Comparison of ENCODE assay signal across 16 cellular contexts in genomic region chr10:131855396-131855762, GRCh38. TPM values are rescaled to one million over a fixed set of nuclear protein-coding genes. Genes with fewer than 3 reads are reported as not detected.
A peak's percentile ranks its signal among the peaks of the same experiment; 100 is the strongest.
DNase-seq lines count a peak whose midpoint lies in the region; ATAC-seq and TF ChIP-seq lines count a peak whose summit lies in the region.
"Had no signal": no experiment of that assay in that cellular context is flagged by ENCODE, and none has a peak within 500 bp of the region (broad histone marks: within the 10 kb centered on the region; RNA-seq: fewer than 3 reads in every experiment).

No MANE protein-coding gene starts in this region.

- H3K9me3 ChIP-seq in IMR-90 (ENCODE audit: control insufficient read depth, insufficient read depth, low read length) (peaks cover 21% of the 10 kb centered on the region), endodermal cell (ENCODE audit: control insufficient read depth, low read length) (no peaks in the 10 kb centered on the region), neural progenitor cell (ENCODE audit: low read depth) (no peaks in the 10 kb centered on the region), tibial artery (no peaks in the 10 kb centered on the region)
- H3K9me3 ChIP-seq: BLaER1 treated with 17β-estradiol and CSF1 and Interleukin-3, amounts not matched to agents 10 nM and 100 nM; SJSA1 had no signal

- H3K18ac ChIP-seq in IMR-90 (ENCODE audit: low read depth, low read length) = no peak overlapping the region

- no peaks in the 10 kb centered on the region for H3K36me3 ChIP-seq in IMR-90 (ENCODE audit: control insufficient read depth, insufficient read depth, low read length)
- no peaks in the 10 kb centered on the region for H3K36me3 ChIP-seq in endodermal cell (ENCODE audit: control insufficient read depth, insufficient read depth, low read length)
- H3K36me3 ChIP-seq in neural progenitor cell = no peaks in the 10 kb centered on the region
- H3K36me3 ChIP-seq in tibial artery = no peaks in the 10 kb centered on the region
- H3K36me3 ChIP-seq: BLaER1 treated with 17β-estradiol and CSF1 and Interleukin-3, amounts not matched to agents 10 nM and 100 nM; SJSA1 had no signal

- H4K91ac ChIP-seq in IMR-90 (ENCODE audit: insufficient read depth, low read depth, low read length) = no peak overlapping the region

- no peaks in the 10 kb centered on the region for H3K79me2 ChIP-seq in neural progenitor cell (ENCODE audit: low read depth)

- H3K27ac ChIP-seq in IMR-90 (ENCODE audit: insufficient read depth, low read length) (no peak overlapping the region), endodermal cell (ENCODE audit: low read depth, low read length) (no peak overlapping the region), neural progenitor cell (no peak overlapping the region), tibial artery (no peak overlapping the region)
- H3K27ac ChIP-seq: BLaER1 treated with 17β-estradiol and CSF1 and Interleukin-3, amounts not matched to agents 10 nM and 100 nM; SJSA1 had no signal

- no peak overlapping the region for H2AK5ac ChIP-seq in IMR-90 (ENCODE audit: low read depth, low read length)

- H3K4me2 ChIP-seq in IMR-90 (ENCODE audit: low read depth, low read length) = no peak overlapping the region
- no peak overlapping the region for H3K4me2 ChIP-seq in neural progenitor cell

- no peak for TF ChIP-seq POLR2A in IMR-90 (IDR thresholded peaks at IDR 0.05; ENCODE audit: low read depth, low read length)

- H3K23ac ChIP-seq in IMR-90 (ENCODE audit: low read depth, low read length) = no peak overlapping the region

- H3K4me1 Mint-ChIP-seq in endodermal cell (no peaks in the 10 kb centered on the region), neural progenitor cell (no peaks in the 10 kb centered on the region)
- H3K4me1 Mint-ChIP-seq: CD4-positive, alpha-beta memory T cell had no signal

- TF ChIP-seq CTCF in IMR-90 (conservative IDR thresholded peaks at IDR 0.05; ENCODE audit: low read depth, low read length) (no peak), endodermal cell (conservative IDR thresholded peaks at IDR 0.05) (no peak), neural progenitor cell (IDR thresholded peaks at IDR 0.05) (no peak), tibial artery (IDR thresholded peaks at IDR 0.05) (no peak), GM10248 (IDR thresholded peaks at IDR 0.05; ENCODE audit: control extremely low read depth, extremely low read depth, low read depth, missing control alignments) (no peak)

- TF ChIP-seq RAD21 in IMR-90 (IDR thresholded peaks at IDR 0.05; ENCODE audit: low read length) = no peak

- no peak overlapping the region for H3K9ac ChIP-seq in IMR-90 (ENCODE audit: low read depth, low read length)
- H3K9ac ChIP-seq in endodermal cell (ENCODE audit: extremely low read depth, low read length, poor library complexity, severe bottlenecking) = no peak overlapping the region
- H3K9ac ChIP-seq in neural progenitor cell = no peak overlapping the region
- H3K9ac ChIP-seq: BLaER1 treated with 17β-estradiol and CSF1 and Interleukin-3, amounts not matched to agents 10 nM and 100 nM had no signal

- POLR2A ChIA-PET in IMR-90 (lab: Charles Lee; ENCODE audit: unreplicated experiment) = no interaction called here
- POLR2A ChIA-PET in GM10248 (lab: Yijun Ruan, JAX) = no interaction called here

- H3K27me3 Mint-ChIP-seq in endodermal cell (ENCODE audit: insufficient read depth) (no peaks in the 10 kb centered on the region), neural progenitor cell (ENCODE audit: insufficient read depth, low read depth) (peaks cover 6% of the 10 kb centered on the region)

- dilution Hi-C loops in IMR-90 (cut with HindIII; ENCODE audit: low sequenced_read_pairs, unreplicated experiment) = no loop called here

- H3K4me1 ChIP-seq in IMR-90 (ENCODE audit: control insufficient read depth, insufficient read depth, low read length) (no peaks in the 10 kb centered on the region), endodermal cell (ENCODE audit: control insufficient read depth, insufficient read depth, low read length) (no peaks in the 10 kb centered on the region), neural progenitor cell (no peaks in the 10 kb centered on the region), tibial artery (no peaks in the 10 kb centered on the region)
- H3K4me1 ChIP-seq: SJSA1 had no signal

- H3K27ac Mint-ChIP-seq in endodermal cell (no peak overlapping the region), neural progenitor cell (peak overlapping the region; percentile 17)
- H3K27ac Mint-ChIP-seq: CD4-positive, alpha-beta memory T cell had no signal

- no CpG with 5 or more reads among the region's 7 CpGs for WGBS in IMR-90 (ENCODE audit: extremely low coverage in 2 of 2, insufficient read length in 1 of 2), 2 experiments
- 82 to 89% methylated on average over 4 to 7 of the region's 7 CpGs for WGBS in endodermal cell (ENCODE audit: insufficient coverage in 1 of 2, insufficient read length in 1 of 2), 2 experiments

- H4K5ac ChIP-seq in IMR-90 (ENCODE audit: low read depth, low read length) = no peak overlapping the region

- CTCF ChIA-PET in IMR-90 (lab: Yijun Ruan, JAX) (no interaction called here), GM10248 (lab: Yijun Ruan, JAX) (no interaction called here)

- H3K9me1 ChIP-seq in IMR-90 (ENCODE audit: insufficient read depth, low read length) = no peaks in the 10 kb centered on the region

- BruUV-seq in IMR-90 (replicated peaks; lab: Mats Ljungman, UMichigan) = no TSS peak

- H3K36me3 Mint-ChIP-seq in endodermal cell (ENCODE audit: low read depth) (no peaks in the 10 kb centered on the region), neural progenitor cell (no peaks in the 10 kb centered on the region)
- H3K36me3 Mint-ChIP-seq: CD4-positive, alpha-beta memory T cell had no signal

- intact Hi-C loops in IMR-90 (cut with micrococcal nuclease) (no loop called here), tibial artery (cut with DNase I; ENCODE audit: low total_unique reads) (no loop called here)

- H3K79me1 ChIP-seq in IMR-90 (ENCODE audit: low read depth in 1 of 2, low read length in 2 of 2) = no peaks in the 10 kb centered on the region

- H2BK20ac ChIP-seq in IMR-90 (ENCODE audit: low read depth, low read length) = no peak overlapping the region

- H3K4ac ChIP-seq in IMR-90 (ENCODE audit: low read depth, low read length) = no peak overlapping the region

- DNase-seq in IMR-90 (no peak), endodermal cell (peak; percentile 24), neural progenitor cell (ENCODE audit: low spot score) (no peak), tibial artery (peak; percentile 12 to 33), NCI-H510A treated with DMSO at 0.1 percent for 48 hours (lab: John Stamatoyannopoulos, UW) (no peak), GM10248 (ENCODE audit: extremely low spot score) (no peak)
- DNase-seq: CD4-positive, alpha-beta memory T cell; Kasumi-1; NCI-H1694; NCI-H2081 treated with DMSO at 0.1 percent for 48 hours; NCI-H2171 treated with DMSO at 0.1 percent for 48 hours; NCI-H526 had no signal

- H2BK15ac ChIP-seq in IMR-90 (ENCODE audit: low read depth, low read length) = no peak overlapping the region

- in situ Hi-C loops in IMR-90 (cut with MboI; ENCODE audit: low sequenced_read_pairs) = no loop called here

- H3K56ac ChIP-seq in IMR-90 (ENCODE audit: extremely low read depth, insufficient read depth, low read length) = no peak overlapping the region

- H3K4me3 Mint-ChIP-seq in endodermal cell (no peak overlapping the region), neural progenitor cell (no peak overlapping the region)
- H3K4me3 Mint-ChIP-seq: CD4-positive, alpha-beta memory T cell had no signal

- no peak overlapping the region for H2AK9ac ChIP-seq in IMR-90 (replicated peaks; ENCODE audit: low read depth, low read length, poor library complexity)

- H3F3A ChIP-seq in neural progenitor cell (ENCODE audit: low read depth) = no peaks in the 10 kb centered on the region

- H2AFZ ChIP-seq in IMR-90 (replicated peaks; ENCODE audit: low read length, poor library complexity) (peak overlapping the region; percentile 21), neural progenitor cell (replicated peaks) (no peak overlapping the region)

- no peak for ATAC-seq in IMR-90 (ENCODE audit: low read depth)
- no peak for ATAC-seq in GM19452 (IDR thresholded peaks at IDR 0.05; ENCODE audit: unreplicated experiment)
- ATAC-seq: Right ventricle myocardium inferior had no signal

- no peak overlapping the region for H4K8ac ChIP-seq in IMR-90 (ENCODE audit: low read depth in 2 of 2, low read length in 2 of 2)

- H4K20me1 ChIP-seq in IMR-90 (ENCODE audit: insufficient read depth, low read length) (no peaks in the 10 kb centered on the region), neural progenitor cell (ENCODE audit: low read depth) (no peaks in the 10 kb centered on the region)

- H3K27me3 ChIP-seq in IMR-90 (ENCODE audit: control insufficient read depth, insufficient read depth, low read length) (no peaks in the 10 kb centered on the region), endodermal cell (ENCODE audit: control insufficient read depth, insufficient read depth, low read length, poor library complexity, severe bottlenecking) (no peaks in the 10 kb centered on the region), neural progenitor cell (no peaks in the 10 kb centered on the region), tibial artery (peaks cover 0 to 49% of the 10 kb centered on the region in 2 donors)

- no peak overlapping the region for H2BK120ac ChIP-seq in IMR-90 (ENCODE audit: low read depth, low read length)

- H3K9me3 Mint-ChIP-seq in endodermal cell = no peaks in the 10 kb centered on the region
- H3K9me3 Mint-ChIP-seq in neural progenitor cell = peaks cover 4% of the 10 kb centered on the region
- H3K9me3 Mint-ChIP-seq: CD4-positive, alpha-beta memory T cell had no signal

- H3K4me3 ChIP-seq in IMR-90 (ENCODE audit: insufficient read depth, low read depth, low read length) (no peak overlapping the region), endodermal cell (ENCODE audit: low read length) (no peak overlapping the region), neural progenitor cell (no peak overlapping the region), tibial artery (no peak overlapping the region)
- H3K4me3 ChIP-seq: BLaER1 treated with 17β-estradiol and CSF1 and Interleukin-3, amounts not matched to agents 10 nM and 100 nM; SJSA1 had no signal

- no peak overlapping the region for H3K14ac ChIP-seq in IMR-90 (replicated peaks; ENCODE audit: low read depth, low read length)

- H2BK5ac ChIP-seq in IMR-90 (ENCODE audit: low read depth, low read length, poor library complexity, severe bottlenecking) = no peak overlapping the region

TF ChIP-seq in IMR-90, 13 proteins besides CTCF, POLR2A, EP300 and RAD21 (continues in another document):
- TF ChIP-seq MXI1 (IDR thresholded peaks at IDR 0.05; ENCODE audit: borderline replicate concordance, low read depth, low read length) (no peak), NFE2L2 (IDR thresholded peaks at IDR 0.05; ENCODE audit: low read depth, low read length) (no peak), RFX5 (IDR thresholded peaks at IDR 0.05; ENCODE audit: low read depth, low read length) (no peak)

RNA-seq across cellular contexts. Expression of gene PPP2R2D, which starts 45.4 kb away (rescaled TPM):
- total RNA-seq in IMR-90 (2012; rRNA removed) = 21.1 and 23.8 TPM in 2 replicates
- 22.8 and 23.3 TPM in 2 replicates for polyA plus RNA-seq in IMR-90 (2012; rRNA removed)
- 16.2 and 18.1 TPM in 2 replicates for polyA plus RNA-seq in IMR-90 (2012; cell fraction: cytosol; rRNA removed)
- polyA plus RNA-seq in IMR-90 (2012; cell fraction: nucleus; rRNA removed; ENCODE audit: low replicate concordance) = 34.7 and 54.8 TPM in 2 replicates
- total RNA-seq in endodermal cell = 10 to 100 TPM; 35.5 to 37.5 TPM
- 36.0 TPM for polyA plus RNA-seq in endodermal cell (2013, experiment 1 of 2)
- 35.4 TPM for polyA plus RNA-seq in endodermal cell (2013, experiment 2 of 2)
- total RNA-seq in neural progenitor cell (ENCODE audit: low replicate concordance) = 28.1 and 31.2 TPM in 2 replicates

Comparison
In these comparisons a context has a peak if more than half of its experiments do, and no peak if none do; other contexts are left out.
1. DNase-seq: peak in endodermal cell (single experiment) and tibial artery (2 of 2); none in IMR-90 (single experiment), neural progenitor cell (single experiment), NCI-H510A treated with DMSO at 0.1 percent for 48 hours (single experiment) and GM10248 (single experiment).